In the genomic region with DNA sequence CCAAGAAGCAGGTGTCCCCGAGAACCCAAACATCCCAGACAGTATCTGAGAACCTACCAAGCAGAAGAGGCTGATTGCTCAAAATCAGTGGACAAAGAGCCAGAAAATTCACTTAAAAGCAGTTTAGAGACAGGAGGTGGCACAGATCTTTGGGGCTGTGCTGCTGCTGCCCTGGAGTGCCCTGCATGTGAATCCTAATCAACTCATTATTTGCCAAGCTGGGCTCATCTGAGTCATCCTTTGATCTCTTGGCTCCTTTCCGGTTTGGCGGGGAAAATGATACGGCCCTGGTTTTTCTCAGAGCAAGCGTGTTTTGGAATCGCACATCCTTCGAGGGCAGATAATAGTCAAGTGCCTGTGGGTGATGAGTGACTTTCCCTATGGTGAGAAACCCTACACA, we compare ENCODE assay signal across 15 cellular contexts. TPM values are rescaled to one million over a fixed set of nuclear protein-coding genes. Genes with fewer than 3 reads are reported as not detected.
A peak's percentile ranks its signal among the peaks of the same experiment; 100 is the strongest.
DNase-seq lines count a peak whose midpoint lies in the region; ATAC-seq, FAIRE-seq and TF ChIP-seq lines count a peak whose summit lies in the region.
"Not testable (repeated sequence)": the region's sequence is repeated elsewhere in the genome, so short reads cannot be mapped to it uniquely, and the experiment has no call there.
"Had no signal": no experiment of that assay in that cellular context is flagged by ENCODE, and none has a peak within 500 bp of the region (broad histone marks: within the 10 kb centered on the region; RNA-seq: fewer than 3 reads in every experiment).

No MANE protein-coding gene starts in this region.

- not testable (repeated sequence) for DNase-seq in bronchial epithelial cell (ENCODE audit: low read depth); left cardiac atrium; left lobe of liver (ENCODE audit: low spot score); right lobe of liver

- H3K9me3 ChIP-seq in right lobe of liver: not testable (repeated sequence)

- not testable (repeated sequence) for H3K4me1 ChIP-seq in right lobe of liver

- intact Hi-C loops in left cardiac atrium (cut with DNase I); right lobe of liver (cut with DNase I): not testable (repeated sequence)

- not testable (repeated sequence) for TF ChIP-seq CTCF in bronchial epithelial cell (IDR thresholded peaks at IDR 0.05; ENCODE audit: insufficient read depth, low read length, severe bottlenecking); right lobe of liver (IDR thresholded peaks at IDR 0.05)

- H3K27me3 ChIP-seq in bronchial epithelial cell (ENCODE audit: control insufficient read depth, insufficient read depth, low read length); right lobe of liver: not testable (repeated sequence)

- not testable (repeated sequence) for H3K36me3 ChIP-seq in bronchial epithelial cell (ENCODE audit: control insufficient read depth, insufficient read depth, low read length); right lobe of liver

- WGBS in right lobe of liver (ENCODE audit: insufficient coverage, low coverage, low lambda C conversion rate, missing lambda C conversion rate): 40% methylated on average over 1 of the region's 7 CpGs

- H3K27ac ChIP-seq in right lobe of liver: not testable (repeated sequence)

- ATAC-seq in left cardiac atrium (peak; percentile 43 to 53), left lobe of liver (peak; percentile 71), right lobe of liver (peak; percentile 42 to 87 (median 65))

- not testable (repeated sequence) for H3K4me3 ChIP-seq in bronchial epithelial cell (ENCODE audit: low read depth, low read length); right lobe of liver

- peak; percentile 47 for FAIRE-seq in bronchial epithelial cell (lab: Jason Lieb, UNC)

- TF ChIP-seq POLR2A in right lobe of liver (IDR thresholded peaks at IDR 0.05): not testable (repeated sequence)

RNA-seq across cellular contexts. Expression of gene PRAMEF19, which starts 9.4 kb away (rescaled TPM):
- total RNA-seq in bronchial epithelial cell (not detected in 2 replicates), left cardiac atrium (not detected), left lobe of liver (not detected), right lobe of liver (not detected)
- total RNA-seq: A172; A673; B cell; Caco-2; Calu3; CD4-positive, alpha-beta memory T cell; CD4-positive, alpha-beta T cell; CD4-positive, CD25-positive, alpha-beta regulatory T cell; CD8-positive, alpha-beta memory T cell; CD8-positive, alpha-beta T cell; Daoy had no signal

RNA-seq across cellular contexts. Expression of gene PRAMEF14, which starts 15.4 kb away (rescaled TPM):
- not detected in 2 replicates for total RNA-seq in bronchial epithelial cell
- not detected for total RNA-seq in left cardiac atrium
- total RNA-seq in left lobe of liver: not detected
- not detected for total RNA-seq in right lobe of liver
- total RNA-seq: A172; A673; B cell; Caco-2; Calu3; CD4-positive, alpha-beta memory T cell; CD4-positive, alpha-beta T cell; CD4-positive, CD25-positive, alpha-beta regulatory T cell; CD8-positive, alpha-beta memory T cell; CD8-positive, alpha-beta T cell; Daoy had no signal

RNA-seq across cellular contexts. Expression of gene PRAMEF17, which starts 27.1 kb away (rescaled TPM):
- total RNA-seq in bronchial epithelial cell (not detected in 2 replicates), left cardiac atrium (not detected), left lobe of liver (not detected), right lobe of liver (not detected)
- total RNA-seq: A172; A673; B cell; Caco-2; Calu3; CD4-positive, alpha-beta memory T cell; CD4-positive, alpha-beta T cell; CD4-positive, CD25-positive, alpha-beta regulatory T cell; CD8-positive, alpha-beta memory T cell; CD8-positive, alpha-beta T cell; Daoy had no signal

RNA-seq across cellular contexts. Expression of gene PRAMEF15, which starts 47.0 kb away (rescaled TPM):
- total RNA-seq in bronchial epithelial cell: not detected in 2 replicates
- not detected for total RNA-seq in left cardiac atrium
- total RNA-seq in left lobe of liver: not detected
- not detected for total RNA-seq in right lobe of liver
- total RNA-seq: A172; A673; B cell; Caco-2; Calu3; CD4-positive, alpha-beta memory T cell; CD4-positive, alpha-beta T cell; CD4-positive, CD25-positive, alpha-beta regulatory T cell; CD8-positive, alpha-beta memory T cell; CD8-positive, alpha-beta T cell; Daoy had no signal

RNA-seq across cellular contexts. Expression of gene PRAMEF20, which starts 47.9 kb away (rescaled TPM):
- not detected in 2 replicates for total RNA-seq in bronchial epithelial cell
- not detected for total RNA-seq in left cardiac atrium
- total RNA-seq in left lobe of liver: not detected
- not detected for total RNA-seq in right lobe of liver
- total RNA-seq: A172; A673; B cell; Caco-2; Calu3; CD4-positive, alpha-beta memory T cell; CD4-positive, alpha-beta T cell; CD4-positive, CD25-positive, alpha-beta regulatory T cell; CD8-positive, alpha-beta memory T cell; CD8-positive, alpha-beta T cell; Daoy had no signal
